In the genomic region with DNA sequence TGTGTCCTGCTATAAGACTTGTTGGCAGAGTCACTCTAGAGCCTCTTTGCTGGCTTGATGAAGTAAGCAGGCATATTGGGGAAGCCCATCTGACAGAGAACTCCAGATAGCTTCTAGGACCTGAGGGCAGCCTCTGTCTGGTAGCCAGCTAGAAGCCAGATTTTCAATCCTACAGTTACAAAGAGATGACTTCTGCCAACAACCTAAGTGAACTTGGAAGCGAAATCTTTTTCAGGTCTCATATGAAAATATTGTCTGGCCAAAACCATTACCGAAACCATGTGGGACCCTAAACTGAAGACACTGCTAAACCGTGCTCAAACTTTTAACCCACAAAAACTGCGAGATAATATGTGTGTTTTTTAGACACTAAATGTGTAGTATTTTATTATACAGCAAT, we compare ENCODE assay signal across 17 cellular contexts.
"Had no signal": no experiment of that assay in that cellular context is flagged by ENCODE, and none has a peak within 500 bp of the region (broad histone marks: within the 10 kb centered on the region; RNA-seq: fewer than 3 reads in every experiment).

No MANE protein-coding gene starts in this region.

- H3K4me1 ChIP-seq: Peyer's patch, SJCRH30 had no signal

- DNase-seq: KBM-7, NCI-H1092, NCI-H1105 treated with DMSO at 0.1 percent for 48 hours, NCI-H1436, NCI-H1694, NCI-H187 treated with DMSO at 0.1 percent for 48 hours, NCI-H2029 treated with DMSO at 0.1 percent for 48 hours, NCI-H2171 treated with DMSO at 0.1 percent for 48 hours, NCI-H345, NCI-H510A treated with DMSO at 0.1 percent for 48 hours, NCI-H526, NCI-H82, PC-3, Peyer's patch, SHP77 treated with DMSO at 0.1 percent for 48 hours, SJCRH30 had no signal

- H3K4me3 ChIP-seq: Peyer's patch, SJCRH30, SK-N-MC had no signal

- H3K27me3 ChIP-seq: Peyer's patch, SJCRH30 had no signal

- H3K27ac ChIP-seq: Peyer's patch, SJCRH30, SK-N-MC had no signal

- H3K9me3 ChIP-seq: Peyer's patch, SJCRH30 had no signal

- H3K36me3 ChIP-seq: Peyer's patch, SJCRH30 had no signal
